In genomic region chr5:5622806-5623205, GRCh38 we compare ENCODE assay signal across 27 cellular contexts.
"Had no signal": no experiment of that assay in that cellular context is flagged by ENCODE, and none has a peak within 500 bp of the region (broad histone marks: within the 10 kb centered on the region; RNA-seq: fewer than 3 reads in every experiment).

No MANE protein-coding gene starts in this region.

- H3K4me2 ChIP-seq: hepatocyte had no signal

- H3K27me3 Mint-ChIP-seq: dendritic cell treated with granulocyte-macrophage colony-stimulating factor and Interleukin-4, amounts not matched to agents 40 ng/mL and 50 ng/mL, for 4 days had no signal

- H3K27me3 ChIP-seq: colonic mucosa, foreskin keratinocyte, gastroesophageal sphincter, heart left ventricle, hepatocyte, left lung had no signal

- H3K4me3 ChIP-seq: colonic mucosa, gastroesophageal sphincter, heart left ventricle, hepatocyte, left lung, lower lobe of right lung, mucosa of descending colon had no signal

- H3K4me1 ChIP-seq: colonic mucosa, foreskin keratinocyte, gastroesophageal sphincter, left lung, lower lobe of right lung had no signal

- H3K79me2 ChIP-seq: hepatocyte had no signal

- ATAC-seq: effector memory CD8-positive, alpha-beta T cell; esophagus mucosa; foreskin keratinocyte; gastroesophageal sphincter; heart left ventricle; left colon; left lung; left ventricle myocardium superior; lower lobe of right lung; mucosa of descending colon had no signal

- H3K36me3 ChIP-seq: colonic mucosa, gastroesophageal sphincter, heart left ventricle, left lung, lower lobe of right lung had no signal

- H3K9me3 ChIP-seq: colonic mucosa had no signal

- H3K27ac Mint-ChIP-seq: dendritic cell treated with granulocyte-macrophage colony-stimulating factor and Interleukin-4, amounts not matched to agents 40 ng/mL and 50 ng/mL, for 4 days; effector memory CD8-positive, alpha-beta T cell; endodermal cell; mesothelial cell of epicardium; naive B cell had no signal

- H3K27ac ChIP-seq: colonic mucosa, epithelial cell of prostate, foreskin keratinocyte, gastroesophageal sphincter, heart left ventricle, hepatocyte, left lung, lower lobe of right lung had no signal

- H2AFZ ChIP-seq: hepatocyte had no signal

- H3K4me3 Mint-ChIP-seq: dendritic cell treated with granulocyte-macrophage colony-stimulating factor and Interleukin-4, amounts not matched to agents 40 ng/mL and 50 ng/mL, for 4 days; effector memory CD8-positive, alpha-beta T cell; endodermal cell; mesothelial cell of epicardium; naive B cell had no signal

- FAIRE-seq: endometrium, frontal cortex, islet of Langerhans, kidney had no signal

- H3K4me1 Mint-ChIP-seq: endodermal cell, naive B cell had no signal

- DNase-seq: colonic mucosa; cortex of kidney; effector CD8-positive, alpha-beta T cell; effector memory CD8-positive, alpha-beta T cell; endodermal cell; erythroblast; foreskin keratinocyte; heart left ventricle; hypothalamus; kidney; kidney glomerular epithelial cell; left colon; left lung; left ventricle myocardium superior; lower lobe of right lung; mesenchymal stem cell; mucosa of descending colon; naive B cell had no signal
